In genomic region chr1:109927908-109928307, GRCh38 we compare ENCODE assay signal across 9 cellular contexts. TPM values are rescaled to one million over a fixed set of nuclear protein-coding genes. Genes with fewer than 3 reads are reported as not detected.
A peak's percentile ranks its signal among the peaks of the same experiment; 100 is the strongest.
DNase-seq lines count a peak whose midpoint lies in the region; ATAC-seq and TF ChIP-seq lines count a peak whose summit lies in the region.
"Had no signal": no experiment of that assay in that cellular context is flagged by ENCODE, and none has a peak within 500 bp of the region (broad histone marks: within the 10 kb centered on the region; RNA-seq: fewer than 3 reads in every experiment).

No MANE protein-coding gene starts in this region.

- peak; percentile 8 for ATAC-seq in upper lobe of right lung
- ATAC-seq: esophagus mucosa had no signal

- peaks cover 14 to 43% of the 10 kb centered on the region in 2 donors for H3K4me1 ChIP-seq in ascending aorta
- peaks cover 43% of the 10 kb centered on the region for H3K4me1 ChIP-seq in upper lobe of right lung

- TF ChIP-seq CTCF in ascending aorta (IDR thresholded peaks at IDR 0.05) (no peak), nephron (IDR thresholded peaks at IDR 0.05; ENCODE audit: unreplicated experiment in 3 of 3) (no peak), upper lobe of right lung (IDR thresholded peaks at IDR 0.05) (no peak)

- H3K27me3 ChIP-seq in ascending aorta, result no peaks in the 10 kb centered on the region
- no peaks in the 10 kb centered on the region for H3K27me3 ChIP-seq in upper lobe of right lung

- H3K4me3 ChIP-seq in ascending aorta, result no peak overlapping the region
- no peak overlapping the region for H3K4me3 ChIP-seq in upper lobe of right lung

- H3K4me1 Mint-ChIP-seq in nephron, result peaks cover 57% of the 10 kb centered on the region

- H3K9me3 ChIP-seq in ascending aorta (no peaks in the 10 kb centered on the region), upper lobe of right lung (no peaks in the 10 kb centered on the region)

- H3K36me3 ChIP-seq in ascending aorta (peaks cover 42 to 60% of the 10 kb centered on the region in 2 donors), upper lobe of right lung (peaks cover 64% of the 10 kb centered on the region)

- no peaks in the 10 kb centered on the region for H3K27me3 Mint-ChIP-seq in nephron (ENCODE audit: low read depth)

- H3K27ac ChIP-seq in ascending aorta, result peak overlapping the region; percentile 83 to 89
- H3K27ac ChIP-seq in upper lobe of right lung, result peak overlapping the region; percentile 72

- intact Hi-C loops in ascending aorta (cut with DNase I) (loop anchor here (5.0 kb wide), 1 partner anchor 41 kb away; no protein-coding TSS in a partner anchor), upper lobe of right lung (cut with DNase I) (no loop called here)

- H3K4me3 Mint-ChIP-seq in nephron, result peak overlapping the region in 1 of 3 experiments; percentile 10

- peak; percentile 43 to 87 for DNase-seq in ascending aorta (ENCODE audit: low spot score in 2 of 2)
- peak; percentile 58 for DNase-seq in globus pallidus (ENCODE audit: low spot score)
- DNase-seq in upper lobe of right lung, result no peak
- no peak for DNase-seq in inferior parietal cortex (ENCODE audit: extremely low spot score)
- DNase-seq in D341Med (ENCODE audit: low spot score), result no peak
- no peak for DNase-seq in NCI-H345 treated with DMSO at 0.1 percent for 48 hours (lab: John Stamatoyannopoulos, UW; ENCODE audit: unreplicated experiment)
- DNase-seq in SKM-1 (lab: John Stamatoyannopoulos, UW; ENCODE audit: unreplicated experiment), result no peak

- H3K36me3 Mint-ChIP-seq in nephron (ENCODE audit: low read depth), result peaks cover 31% of the 10 kb centered on the region

- H3K27ac Mint-ChIP-seq in nephron, result peak overlapping the region; percentile 95 to 98 (median 97)

- no peaks in the 10 kb centered on the region for H3K9me3 Mint-ChIP-seq in nephron

RNA-seq across cellular contexts. Expression of gene CSF1, which starts 17.3 kb away (rescaled TPM):
- total RNA-seq in ascending aorta (140 TPM), upper lobe of right lung (79.8 TPM)

RNA-seq across cellular contexts. Expression of gene AHCYL1, which starts 56.7 kb away (rescaled TPM):
- total RNA-seq in ascending aorta, result 49.1 TPM
- 91.7 TPM for total RNA-seq in upper lobe of right lung

Comparison
In these comparisons a context has a peak if more than half of its experiments do, and no peak if none do; other contexts are left out.
1. DNase-seq: peak in ascending aorta (2 of 2) and globus pallidus (single experiment); none in upper lobe of right lung (single experiment), inferior parietal cortex (single experiment), D341Med (single experiment), NCI-H345 treated with DMSO at 0.1 percent for 48 hours (single experiment) and SKM-1 (single experiment).